Comparison of ENCODE assay signal across 11 cellular contexts in the genomic region with DNA sequence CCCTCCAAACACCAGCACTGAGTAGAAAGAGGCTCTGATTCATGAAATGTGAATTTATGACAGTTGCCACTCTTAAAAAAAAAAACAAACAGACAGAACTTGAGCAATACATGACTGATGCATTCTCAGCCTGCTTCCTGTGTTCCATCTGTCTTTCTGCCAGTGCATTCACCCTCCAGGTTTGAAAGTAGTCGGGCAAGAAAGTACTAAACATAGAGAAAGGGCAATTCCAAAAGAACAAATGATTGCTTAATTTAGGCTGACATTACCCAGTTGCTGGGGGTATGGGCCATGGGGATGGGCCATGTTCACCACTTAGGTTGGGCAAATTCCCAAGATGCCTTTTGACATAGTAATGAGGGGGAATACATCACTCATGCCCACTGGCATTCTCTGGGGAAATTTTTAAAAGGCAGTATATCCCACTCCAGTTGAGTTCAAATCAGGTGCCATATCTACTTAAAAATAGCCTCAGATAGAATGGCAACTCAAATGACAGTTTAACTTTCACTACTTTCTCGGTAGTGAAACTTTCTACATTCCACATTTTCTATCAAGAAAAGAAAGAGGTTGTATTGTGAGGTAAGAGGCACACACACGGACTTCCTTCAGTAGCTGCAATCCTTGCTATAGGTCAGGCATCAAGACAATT. TPM values are rescaled to one million over a fixed set of nuclear protein-coding genes. Genes with fewer than 3 reads are reported as not detected.
DNase-seq lines count a peak whose midpoint lies in the region; ATAC-seq and TF ChIP-seq lines count a peak whose summit lies in the region.
"Had no signal": no experiment of that assay in that cellular context is flagged by ENCODE, and none has a peak within 500 bp of the region (broad histone marks: within the 10 kb centered on the region; RNA-seq: fewer than 3 reads in every experiment).

No MANE protein-coding gene starts in this region.

- H3K27ac Mint-ChIP-seq in MCF 10A (ENCODE audit: low read depth, unreplicated experiment), result peak overlapping the region; percentile 95
- H3K27ac Mint-ChIP-seq: activated B cell treated with CpG ODN at 0.5 μM for 24 hours had no signal

- peak; percentile 79 for DNase-seq in LoVo (ENCODE audit: low spot score)
- peak; percentile 94 for DNase-seq in MCF 10A (ENCODE audit: unreplicated experiment)
- no peak for DNase-seq in left colon
- no peak for DNase-seq in tibial nerve (ENCODE audit: low spot score in 2 of 2)
- no peak for DNase-seq in NCI-H82 (lab: John Stamatoyannopoulos, UW)
- no peak for DNase-seq in Peyer's patch
- DNase-seq in CD1c-positive myeloid dendritic cell (ENCODE audit: extremely low spot score), result no peak
- DNase-seq: activated B cell treated with CpG ODN at 0.5 μM for 24 hours, anterior cingulate cortex, NCI-H1436 treated with DMSO at 0.1 percent for 48 hours had no signal

- H3K9me3 ChIP-seq in tibial nerve (no peaks in the 10 kb centered on the region), Peyer's patch (no peaks in the 10 kb centered on the region)

- WGBS in tibial nerve, 2 donors, result 41 to 42% methylated on average over 3 of the region's 3 CpGs

- BruUV-seq in MCF 10A (replicated peaks; lab: Mats Ljungman, UMichigan), result TSS peak; percentile 60

- TF ChIP-seq CTCF in MCF 10A (IDR thresholded peaks at IDR 0.05; ENCODE audit: unreplicated experiment) (no peak), tibial nerve (IDR thresholded peaks at IDR 0.05) (no peak), Peyer's patch (IDR thresholded peaks at IDR 0.05) (no peak)

- H3K27me3 Mint-ChIP-seq in MCF 10A (ENCODE audit: insufficient read depth, unreplicated experiment), result no peaks in the 10 kb centered on the region

- peak in 1 of 2 donors; percentile 29 for TF ChIP-seq EP300 in tibial nerve (IDR thresholded peaks at IDR 0.05)

- peak overlapping the region; percentile 6 to 97 (median 72) for H3K27ac ChIP-seq in tibial nerve
- peak overlapping the region in 2 of 4 donors; percentile 31 to 46 for H3K27ac ChIP-seq in Peyer's patch

- TF ChIP-seq POLR2A in tibial nerve (IDR thresholded peaks at IDR 0.05), result no peak
- no peak for TF ChIP-seq POLR2A in Peyer's patch (IDR thresholded peaks at IDR 0.05)

- H3K9me3 Mint-ChIP-seq in MCF 10A (ENCODE audit: unreplicated experiment), result no peaks in the 10 kb centered on the region
- H3K9me3 Mint-ChIP-seq: activated B cell treated with CpG ODN at 0.5 μM for 24 hours had no signal

- intact Hi-C loops in MCF 10A (cut with micrococcal nuclease), result loop anchor here (1.0 kb wide), 1 partner anchor 154 kb away; no protein-coding TSS in a partner anchor
- intact Hi-C loops in left colon (cut with DNase I, micrococcal nuclease), result loop anchor here in 1 of 2 donors (10.0 kb wide), 1 partner anchor 255 kb away; no protein-coding TSS in a partner anchor

- H3K36me3 ChIP-seq in tibial nerve, result no peaks in the 10 kb centered on the region
- no peaks in the 10 kb centered on the region for H3K36me3 ChIP-seq in Peyer's patch

- peaks cover 48% of the 10 kb centered on the region for H3K36me3 Mint-ChIP-seq in MCF 10A (ENCODE audit: insufficient read depth, unreplicated experiment)

- ATAC-seq in left colon, result peak; percentile 76
- no peak for ATAC-seq in HG02884 (IDR thresholded peaks at IDR 0.05; ENCODE audit: unreplicated experiment)

- no peaks in the 10 kb centered on the region for H3K27me3 ChIP-seq in tibial nerve
- no peaks in the 10 kb centered on the region for H3K27me3 ChIP-seq in Peyer's patch

- H3K4me1 ChIP-seq in tibial nerve (peaks cover 0 to 80% (median 34%) of the 10 kb centered on the region in 4 donors), Peyer's patch (peaks cover 0 to 14% (median 0%) of the 10 kb centered on the region in 4 donors)

- H3K4me3 ChIP-seq in tibial nerve, result peak overlapping the region in 1 of 4 donors; percentile 73
- no peak overlapping the region for H3K4me3 ChIP-seq in Peyer's patch

- CTCF ChIA-PET in MCF 10A (lab: Yijun Ruan, JAX), result interaction anchor here (0.7 kb wide), 1 partner anchor 261 kb away, joined by 3 read pairs; no protein-coding TSS in a partner anchor

- peak overlapping the region; percentile 91 for H3K4me3 Mint-ChIP-seq in MCF 10A (ENCODE audit: unreplicated experiment)
- H3K4me3 Mint-ChIP-seq: activated B cell treated with CpG ODN at 0.5 μM for 24 hours had no signal

- H3K4me1 Mint-ChIP-seq in MCF 10A (ENCODE audit: insufficient read depth, unreplicated experiment), result peaks cover 66% of the 10 kb centered on the region

- POLR2A ChIA-PET in MCF 10A (lab: Yijun Ruan, JAX), result interaction anchor here (0.7 to 6.8 kb wide), 12 partner anchors 12 to 154 kb away, joined by 3 to 66 read pairs (median 6); no protein-coding TSS in a partner anchor

RNA-seq across cellular contexts. Expression of a gene that starts 5.5 kb away (rescaled TPM):
- total RNA-seq in MCF 10A (2022) (26.3 and 31.9 TPM in 2 replicates), left colon (10 to 100 TPM; 28.7 to 32.9 TPM), tibial nerve (100 to 1,000 TPM in 1 of 4 donors, 10 to 100 TPM in 3; 52.7 to 125 (median 80.0) TPM), Peyer's patch (10 to 100 TPM in 3 of 4 donors, 1 to 10 TPM in 1; 9.5 to 33.9 (median 30.3) TPM)

Comparison
In these comparisons a context has a peak if more than half of its experiments do, and no peak if none do; other contexts are left out.
1. DNase-seq: peak in LoVo (single experiment) and MCF 10A (single experiment); none in left colon (0 of 2), tibial nerve (0 of 2), NCI-H82 (single experiment), Peyer's patch (0 of 3) and CD1c-positive myeloid dendritic cell (single experiment).